Comparison of ENCODE assay signal across 36 cellular contexts in the genomic region with DNA sequence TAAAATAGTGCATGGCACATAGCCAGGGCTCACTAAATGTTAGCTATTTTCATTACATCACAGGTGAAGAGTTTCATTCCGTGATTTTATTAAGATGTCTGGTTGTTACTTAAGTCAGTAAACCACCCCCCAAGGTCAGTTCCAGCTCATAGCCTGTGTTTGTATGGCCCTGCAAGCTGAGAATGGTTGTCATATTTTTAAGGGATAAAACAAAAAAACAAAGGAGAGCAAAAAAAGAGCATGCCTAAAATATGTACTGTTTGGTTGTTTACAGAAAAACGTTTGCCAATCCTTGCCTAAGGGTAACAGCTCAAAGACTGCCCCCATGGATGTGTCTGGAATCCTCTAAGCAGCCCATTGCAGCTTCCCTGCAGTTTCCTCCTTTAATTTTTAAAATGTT.
"Had no signal": no experiment of that assay in that cellular context is flagged by ENCODE, and none has a peak within 500 bp of the region (broad histone marks: within the 10 kb centered on the region; RNA-seq: fewer than 3 reads in every experiment).

No MANE protein-coding gene starts in this region.

- DNase-seq: Karpas-422, Kasumi-1, MG63, MM.1S, MV-4-11, NCI-H1048, NCI-H1092, NCI-H1092 treated with DMSO at 0.1 percent for 48 hours, NCI-H1105, NCI-H1105 treated with DMSO at 0.1 percent for 48 hours, NCI-H1417, NCI-H1417 treated with DMSO at 0.1 percent for 48 hours, NCI-H1436, NCI-H1436 treated with DMSO at 0.1 percent for 48 hours, NCI-H146, NCI-H1694, NCI-H1694 treated with DMSO at 0.1 percent for 48 hours, NCI-H187, NCI-H187 treated with DMSO at 0.1 percent for 48 hours, NCI-H1930, NCI-H2029, NCI-H2029 treated with DMSO at 0.1 percent for 48 hours, NCI-H2081, NCI-H2081 treated with DMSO at 0.1 percent for 48 hours, NCI-H2107, NCI-H2171, NCI-H2171 treated with DMSO at 0.1 percent for 48 hours, NCI-H2227 treated with DMSO at 0.1 percent for 48 hours, NCI-H226, NCI-H345, NCI-H446, NCI-H446 treated with DMSO at 0.1 percent for 48 hours, NCI-H510A, NCI-H510A treated with DMSO at 0.1 percent for 48 hours, NCI-H524, NCI-H524 treated with DMSO at 0.1 percent for 48 hours had no signal

- H3K27me3 ChIP-seq: MG63 had no signal

- H3K9me3 ChIP-seq: MG63 had no signal

- H3K4me3 ChIP-seq: MG63 had no signal

- H3K36me3 ChIP-seq: MG63 had no signal
